ENCODE assay signal across 1 cellular context in the genomic region with DNA sequence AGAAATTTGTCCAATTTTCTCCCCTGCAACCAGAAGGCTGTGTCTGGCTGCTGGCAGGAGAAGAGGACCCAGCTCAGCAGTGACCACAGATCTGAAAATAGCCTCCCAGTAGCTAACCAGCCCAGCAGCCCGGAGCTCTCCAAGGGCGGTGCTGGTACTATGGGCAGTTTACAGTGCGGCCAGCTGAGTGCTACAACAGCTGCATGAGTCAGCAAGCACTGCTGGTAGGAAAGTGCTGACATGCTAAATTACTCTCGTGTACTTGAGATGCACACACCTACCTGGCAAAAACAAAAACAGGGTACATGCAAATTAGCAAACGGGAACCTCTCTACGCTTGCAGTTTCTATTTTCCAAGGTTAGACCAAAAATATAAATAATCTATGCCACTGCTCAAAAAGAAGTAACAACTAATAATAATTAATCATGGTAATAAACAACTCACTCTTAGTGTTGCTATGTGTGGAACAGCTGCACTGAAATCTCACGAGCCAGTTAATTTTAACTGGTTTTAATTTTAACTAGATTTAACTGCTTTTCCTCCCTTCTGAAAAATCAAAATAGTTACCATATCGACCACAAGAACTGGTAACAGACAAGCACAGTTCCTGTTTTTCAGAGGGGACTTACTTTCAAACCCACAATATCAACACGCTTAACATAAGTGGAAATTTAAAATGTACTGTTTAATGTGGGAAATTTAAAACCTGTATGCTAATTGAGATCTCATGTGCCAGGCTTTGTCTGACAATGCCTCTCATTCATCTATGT.
TF ChIP-seq lines count a peak whose summit lies in the region.

No MANE protein-coding gene starts in this region.

TF ChIP-seq in GM23338, 12 proteins besides CTCF, POLR2A, EP300 and RAD21 (continued from another document):
- TF ChIP-seq, protein P1, sequence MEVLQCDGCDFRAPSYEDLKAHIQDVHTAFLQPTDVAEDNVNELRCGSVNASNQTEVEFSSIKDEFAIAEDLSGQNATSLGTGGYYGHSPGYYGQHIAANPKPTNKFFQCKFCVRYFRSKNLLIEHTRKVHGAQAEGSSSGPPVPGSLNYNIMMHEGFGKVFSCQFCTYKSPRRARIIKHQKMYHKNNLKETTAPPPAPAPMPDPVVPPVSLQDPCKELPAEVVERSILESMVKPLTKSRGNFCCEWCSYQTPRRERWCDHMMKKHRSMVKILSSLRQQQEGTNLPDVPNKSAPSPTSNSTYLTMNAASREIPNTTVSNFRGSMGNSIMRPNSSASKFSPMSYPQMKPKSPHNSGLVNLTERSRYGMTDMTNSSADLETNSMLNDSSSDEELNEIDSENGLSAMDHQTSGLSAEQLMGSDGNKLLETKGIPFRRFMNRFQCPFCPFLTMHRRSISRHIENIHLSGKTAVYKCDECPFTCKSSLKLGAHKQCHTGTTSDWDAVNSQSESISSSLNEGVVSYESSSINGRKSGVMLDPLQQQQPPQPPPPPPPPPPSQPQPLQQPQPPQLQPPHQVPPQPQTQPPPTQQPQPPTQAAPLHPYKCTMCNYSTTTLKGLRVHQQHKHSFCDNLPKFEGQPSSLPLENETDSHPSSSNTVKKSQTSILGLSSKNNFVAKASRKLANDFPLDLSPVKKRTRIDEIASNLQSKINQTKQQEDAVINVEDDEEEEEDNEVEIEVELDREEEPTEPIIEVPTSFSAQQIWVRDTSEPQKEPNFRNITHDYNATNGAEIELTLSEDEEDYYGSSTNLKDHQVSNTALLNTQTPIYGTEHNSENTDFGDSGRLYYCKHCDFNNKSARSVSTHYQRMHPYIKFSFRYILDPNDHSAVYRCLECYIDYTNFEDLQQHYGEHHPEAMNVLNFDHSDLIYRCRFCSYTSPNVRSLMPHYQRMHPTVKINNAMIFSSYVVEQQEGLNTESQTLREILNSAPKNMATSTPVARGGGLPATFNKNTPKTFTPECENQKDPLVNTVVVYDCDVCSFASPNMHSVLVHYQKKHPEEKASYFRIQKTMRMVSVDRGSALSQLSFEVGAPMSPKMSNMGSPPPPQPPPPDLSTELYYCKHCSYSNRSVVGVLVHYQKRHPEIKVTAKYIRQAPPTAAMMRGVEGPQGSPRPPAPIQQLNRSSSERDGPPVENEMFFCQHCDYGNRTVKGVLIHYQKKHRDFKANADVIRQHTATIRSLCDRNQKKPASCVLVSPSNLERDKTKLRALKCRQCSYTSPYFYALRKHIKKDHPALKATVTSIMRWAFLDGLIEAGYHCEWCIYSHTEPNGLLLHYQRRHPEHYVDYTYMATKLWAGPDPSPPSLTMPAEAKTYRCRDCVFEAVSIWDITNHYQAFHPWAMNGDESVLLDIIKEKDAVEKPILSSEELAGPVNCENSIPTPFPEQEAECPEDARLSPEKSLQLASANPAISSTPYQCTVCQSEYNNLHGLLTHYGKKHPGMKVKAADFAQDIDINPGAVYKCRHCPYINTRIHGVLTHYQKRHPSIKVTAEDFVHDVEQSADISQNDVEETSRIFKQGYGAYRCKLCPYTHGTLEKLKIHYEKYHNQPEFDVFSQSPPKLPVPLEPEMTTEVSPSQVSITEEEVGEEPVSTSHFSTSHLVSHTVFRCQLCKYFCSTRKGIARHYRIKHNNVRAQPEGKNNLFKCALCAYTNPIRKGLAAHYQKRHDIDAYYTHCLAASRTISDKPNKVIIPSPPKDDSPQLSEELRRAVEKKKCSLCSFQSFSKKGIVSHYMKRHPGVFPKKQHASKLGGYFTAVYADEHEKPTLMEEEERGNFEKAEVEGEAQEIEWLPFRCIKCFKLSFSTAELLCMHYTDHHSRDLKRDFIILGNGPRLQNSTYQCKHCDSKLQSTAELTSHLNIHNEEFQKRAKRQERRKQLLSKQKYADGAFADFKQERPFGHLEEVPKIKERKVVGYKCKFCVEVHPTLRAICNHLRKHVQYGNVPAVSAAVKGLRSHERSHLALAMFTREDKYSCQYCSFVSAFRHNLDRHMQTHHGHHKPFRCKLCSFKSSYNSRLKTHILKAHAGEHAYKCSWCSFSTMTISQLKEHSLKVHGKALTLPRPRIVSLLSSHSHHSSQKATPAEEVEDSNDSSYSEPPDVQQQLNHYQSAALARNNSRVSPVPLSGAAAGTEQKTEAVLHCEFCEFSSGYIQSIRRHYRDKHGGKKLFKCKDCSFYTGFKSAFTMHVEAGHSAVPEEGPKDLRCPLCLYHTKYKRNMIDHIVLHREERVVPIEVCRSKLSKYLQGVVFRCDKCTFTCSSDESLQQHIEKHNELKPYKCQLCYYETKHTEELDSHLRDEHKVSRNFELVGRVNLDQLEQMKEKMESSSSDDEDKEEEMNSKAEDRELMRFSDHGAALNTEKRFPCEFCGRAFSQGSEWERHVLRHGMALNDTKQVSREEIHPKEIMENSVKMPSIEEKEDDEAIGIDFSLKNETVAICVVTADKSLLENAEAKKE (CRISPR knock-in tag; IDR thresholded peaks at IDR 0.05): 0 out of 2 replicates have a peak, but pooled peaks have one; percentile 42
TF ChIP-seq in GM23338: peak in this region for 1.
